8 cellular contexts compared by ENCODE assay signal in genomic region chr14:92323031-92323915, GRCh38. TPM values are rescaled to one million over a fixed set of nuclear protein-coding genes. Genes with fewer than 3 reads are reported as not detected.
A peak's percentile ranks its signal among the peaks of the same experiment; 100 is the strongest.
DNase-seq lines count a peak whose midpoint lies in the region; ATAC-seq, FAIRE-seq and TF ChIP-seq lines count a peak whose summit lies in the region.

Gene SLC24A4, plus strand, starts transcription at chr14:92323165. Its CDS starts 666 bp downstream, at chr14:92323831.

- H3K9me3 Mint-ChIP-seq in activated T-cell treated with anti-CD3 and anti-CD28 coated beads, Interleukin-2, amount 50 U/mL, for 24 hours, result no peaks in the 10 kb centered on the region
- H3K9me3 Mint-ChIP-seq in memory B cell, result no peaks in the 10 kb centered on the region

- RAD21 ChIA-PET in GM12878 (lab: Charles Lee; ENCODE audit: unreplicated experiment), result interaction anchor here (1.1 kb wide), 1 partner anchor 187 kb away, joined by 3 read pairs; no protein-coding TSS in a partner anchor

- no peaks in the 10 kb centered on the region for H3K36me3 ChIP-seq in GM12878 (ENCODE audit: control insufficient read depth in 2 of 2, insufficient read depth in 2 of 2, low read length in 1 of 2)
- H3K36me3 ChIP-seq in urinary bladder (ENCODE audit: insufficient read depth), result no peaks in the 10 kb centered on the region

- H3K27me3 Mint-ChIP-seq in activated T-cell treated with anti-CD3 and anti-CD28 coated beads, Interleukin-2, amount 50 U/mL, for 24 hours, result peaks cover 93% of the 10 kb centered on the region
- H3K27me3 Mint-ChIP-seq in memory B cell, result peaks cover 30% of the 10 kb centered on the region

- WGBS in GM12878 (ENCODE audit: insufficient coverage, insufficient replicate concordance, low lambda C conversion rate, missing lambda C conversion rate), result 12% methylated on average over 88 of the region's 117 CpGs
- under 1% methylated on average over 117 of the region's 117 CpGs for WGBS in urinary bladder

- TF ChIP-seq POLR2A in GM12878 (IDR thresholded peaks at IDR 0.05; ENCODE audit: low read depth, low read length), result no peak

- peaks cover 14% of the 10 kb centered on the region for H3K4me1 Mint-ChIP-seq in activated T-cell treated with anti-CD3 and anti-CD28 coated beads, Interleukin-2, amount 50 U/mL, for 24 hours (ENCODE audit: low read depth)
- H3K4me1 Mint-ChIP-seq in memory B cell, result peaks cover 2% of the 10 kb centered on the region

- H3K27me3 ChIP-seq in GM12878 (replicated peaks in 1 of 2; ENCODE audit: control insufficient read depth in 2 of 2, insufficient read depth in 2 of 2, low read length in 1 of 2), result peaks cover 9 to 21% of the 10 kb centered on the region in 2 experiments

- TF ChIP-seq RAD21 in GM12878 (IDR thresholded peaks at IDR 0.05; ENCODE audit: insufficient read depth, low read depth, low read length), result no peak

- CTCF ChIA-PET in GM12878 (lab: Yijun Ruan, JAX), result no interaction called here

- H3K4me2 ChIP-seq in GM12878 (ENCODE audit: control insufficient read depth, insufficient read depth), result peak within 1 kb of the TSS; percentile 32; the same call in 1 of the 2 replicates

- DNase-seq in activated T-cell treated with anti-CD3 and anti-CD28 coated beads, Interleukin-2, amount 50 U/mL, for 24 hours, result peak; percentile 40
- DNase-seq in activated T-cell treated with anti-CD3 and anti-CD28 coated beads, Interleukin-2, amount 50 U/mL, for 1 hour, result no peak
- DNase-seq in GM12878 (ENCODE audit: low read depth, low spot score), result no peak
- DNase-seq in memory B cell (ENCODE audit: low spot score in 2 of 2), result no peak

- no peaks in the 10 kb centered on the region for H3K9me3 ChIP-seq in GM12878 (replicated peaks; ENCODE audit: control insufficient read depth, insufficient read depth, low read length)

- no peak within 1 kb of the TSS for H3K9ac ChIP-seq in GM12878 (ENCODE audit: control insufficient read depth, insufficient read depth, low read length)

- in situ Hi-C loops in GM12878 (cut with MboI), result no loop called here

- TF ChIP-seq CTCF in GM12878 (IDR thresholded peaks at IDR 0.05 in 2 of 3, conservative IDR thresholded peaks at IDR 0.05 in 1 of 3; ENCODE audit: control insufficient read depth in 2 of 3, extremely low read depth in 1 of 3, insufficient read depth in 1 of 3, low read depth in 3 of 3, low read length in 3 of 3), result peak in 1 of 3 experiments; percentile 20; a peak in 1 of 6 replicates

- no peaks in the 10 kb centered on the region for H3K36me3 Mint-ChIP-seq in activated T-cell treated with anti-CD3 and anti-CD28 coated beads, Interleukin-2, amount 50 U/mL, for 24 hours (ENCODE audit: low read depth)
- peaks cover 6% of the 10 kb centered on the region for H3K36me3 Mint-ChIP-seq in memory B cell

- intact Hi-C loops in GM12878 (cut with micrococcal nuclease; ENCODE audit: unreplicated experiment), result loop anchor here (10.0 kb wide), 2 partner anchors 188 to 362 kb away; no protein-coding TSS in a partner anchor

- H2AFZ ChIP-seq in GM12878 (ENCODE audit: control insufficient read depth, low read depth, low read length), result no peak within 1 kb of the TSS

- H4K20me1 ChIP-seq in GM12878 (ENCODE audit: control insufficient read depth, insufficient read depth), result no peaks in the 10 kb centered on the region

- POLR2A ChIA-PET in GM12878 (lab: Charles Lee), result interaction anchor here (0.7 to 0.8 kb wide), 2 partner anchors 62 to 155 kb away, joined by 3 read pairs; no protein-coding TSS in a partner anchor

- peak; percentile 82 for ATAC-seq in GM12878
- ATAC-seq in memory B cell (ENCODE audit: low read depth), result no peak
- no peak for ATAC-seq in HG03175 (IDR thresholded peaks at IDR 0.05; ENCODE audit: unreplicated experiment)
- no peak for ATAC-seq in HG03571 (IDR thresholded peaks at IDR 0.05; ENCODE audit: unreplicated experiment)
- no peak for ATAC-seq in activated CD4-positive, CD25-positive, alpha-beta regulatory T cell treated with anti-CD3 and anti-CD28 coated beads, Interleukin-2, amount 50 U/mL, for 24 hours

- H3K4me1 ChIP-seq in GM12878 (ENCODE audit: control insufficient read depth, insufficient read depth, low read length) (no peaks in the 10 kb centered on the region), urinary bladder (ENCODE audit: insufficient read depth) (no peaks in the 10 kb centered on the region)

- no TSS peak for BruUV-seq in GM12878 (replicated peaks; lab: Mats Ljungman, UMichigan)

- peak within 1 kb of the TSS; percentile 60 for H3K4me3 Mint-ChIP-seq in activated T-cell treated with anti-CD3 and anti-CD28 coated beads, Interleukin-2, amount 50 U/mL, for 24 hours
- H3K4me3 Mint-ChIP-seq in memory B cell, result peak within 1 kb of the TSS; percentile 77

- no peak within 1 kb of the TSS for H3K27ac Mint-ChIP-seq in activated T-cell treated with anti-CD3 and anti-CD28 coated beads, Interleukin-2, amount 50 U/mL, for 24 hours
- H3K27ac Mint-ChIP-seq in memory B cell, result no peak within 1 kb of the TSS

- SMC1A ChIA-PET in GM12878 (lab: Charles Lee; ENCODE audit: uncharacterized antibody, unreplicated experiment), result interaction anchor here (1.2 to 1.3 kb wide), 2 partner anchors 27 to 201 kb away, joined by 3 read pairs; partner anchors contain the start of genes CPSF2 and NDUFB1

- no peak for FAIRE-seq in GM12878 (lab: Jason Lieb, UNC)

- H3K4me3 ChIP-seq in GM12878, result peak within 1 kb of the TSS; percentile 11; the same call in 1 of the 2 replicates
- peak within 1 kb of the TSS; percentile 43 for H3K4me3 ChIP-seq in urinary bladder (ENCODE audit: low read depth, low read length)

- TF ChIP-seq EP300 in GM12878 (IDR thresholded peaks at IDR 0.05; ENCODE audit: borderline replicate concordance in 1 of 2, control insufficient read depth in 1 of 2, low read depth in 2 of 2, low read length in 2 of 2), result no peak

- no peaks in the 10 kb centered on the region for H3K79me2 ChIP-seq in GM12878 (ENCODE audit: control insufficient read depth, insufficient read depth, low read length)

- H3K27ac ChIP-seq in GM12878 (ENCODE audit: control insufficient read depth, insufficient read depth) (no peak within 1 kb of the TSS), urinary bladder (ENCODE audit: low read depth) (no peak within 1 kb of the TSS)

TF ChIP-seq in GM12878, 131 proteins besides CTCF, POLR2A, EP300 and RAD21 (continues in another document):
- no peak for TF ChIP-seq PBX3 (IDR thresholded peaks at IDR 0.05; ENCODE audit: insufficient replicate concordance, low read depth, low read length)
- TF ChIP-seq CBFB (IDR thresholded peaks at IDR 0.05; ENCODE audit: low read depth), result no peak
- peak; percentile 52 for TF ChIP-seq SUZ12 (IDR thresholded peaks at IDR 0.05; ENCODE audit: unreplicated experiment)
- TF ChIP-seq HDAC6 (IDR thresholded peaks at IDR 0.05; ENCODE audit: unreplicated experiment), result peak; percentile 98
- 0 out of 2 replicates have a peak, but pooled peaks have one; percentile 26 for TF ChIP-seq EZH2 (IDR thresholded peaks at IDR 0.05; ENCODE audit: borderline replicate concordance, control insufficient read depth, low read depth, low read length)
- TF ChIP-seq BHLHE40 (IDR thresholded peaks at IDR 0.05; ENCODE audit: borderline replicate concordance in 1 of 2, low read depth in 2 of 2, low read length in 1 of 2), result peak in 1 of 2 experiments; percentile 21; a peak in 1 of 4 replicates
- TF ChIP-seq IKZF1 (conservative IDR thresholded peaks at IDR 0.05), result peak; percentile 53
- TF ChIP-seq LARP7 (IDR thresholded peaks at IDR 0.05), result peak; percentile 40; the same call in 1 of the 2 replicates
- TF ChIP-seq SKIL (IDR thresholded peaks at IDR 0.05; ENCODE audit: low read depth, poor library complexity, severe bottlenecking), result no peak

RNA-seq across cellular contexts. Expression of gene SLC24A4, which starts in this region (rescaled TPM):
- 3.3 and 3.5 TPM in 2 replicates for total RNA-seq in GM12878 (2013; cell fraction: nucleolus; rRNA removed)
- under 0.01 TPM in 1 of 2 replicates, not detected in the other for total RNA-seq in GM12878 (2014; rRNA removed)
- 0.04 TPM in 1 of 2 replicates, not detected in the other for total RNA-seq in GM12878 (2014; rRNA removed; fragmentation: Illumina TruSeq; extraction: Trizol)
- total RNA-seq in GM12878 (2021), result not detected in 2 replicates
- not detected for polyA plus RNA-seq in GM12878 (2011; ENCODE audit: low read depth)
- polyA plus RNA-seq in GM12878 (2011; rRNA removed), result 0.22 and 0.46 TPM in 2 replicates
- polyA plus RNA-seq in GM12878 (2011; cell fraction: cytosol; rRNA removed), result 0.28 and 0.31 TPM in 2 replicates
- polyA plus RNA-seq in GM12878 (2011; cell fraction: nucleus; rRNA removed), result 1.6 TPM in 2 replicates
- polyA plus RNA-seq in GM12878 (2012), result 0.28 TPM in 1 of 2 replicates, not detected in the other
- under 0.01 TPM in 1 of 2 replicates, not detected in the other for polyA plus RNA-seq in GM12878 (2014; fragmentation: Illumina TruSeq; extraction: Trizol)
- not detected for polyA plus RNA-seq in GM12878 (2014; fragmentation: Nextera tagmentation; extraction: Ambion mirVana)
- polyA plus RNA-seq in GM12878 (2014; rRNA removed), result 0.09 TPM in 1 of 2 replicates, not detected in the other
- not detected for polyA plus RNA-seq in GM12878 (2016; fragmentation: Nextera tagmentation; extraction: Ambion mirVana)
- polyA minus RNA-seq in GM12878 (2011; rRNA and poly(A)+ RNA removed), result 0.36 TPM in 1 of 2 replicates, not detected in the other
- not detected in 2 replicates for polyA minus RNA-seq in GM12878 (2011; cell fraction: cytosol; rRNA and poly(A)+ RNA removed)
- 0.36 and 0.38 TPM in 2 replicates for polyA minus RNA-seq in GM12878 (2011; cell fraction: nucleus; rRNA and poly(A)+ RNA removed)
- 0.85 TPM for total RNA-seq in urinary bladder
- polyA plus RNA-seq in urinary bladder, result 0.18 TPM
